11 cellular contexts compared by ENCODE assay signal in genomic region chr10:102631525-102632393, GRCh38. TPM values are rescaled to one million over a fixed set of nuclear protein-coding genes. Genes with fewer than 3 reads are reported as not detected.
A peak's percentile ranks its signal among the peaks of the same experiment; 100 is the strongest.
DNase-seq lines count a peak whose midpoint lies in the region; ATAC-seq and TF ChIP-seq lines count a peak whose summit lies in the region.
"Had no signal": no experiment of that assay in that cellular context is flagged by ENCODE, and none has a peak within 500 bp of the region (broad histone marks: within the 10 kb centered on the region; RNA-seq: fewer than 3 reads in every experiment).

No MANE protein-coding gene starts in this region.

- H3K27me3 ChIP-seq in CD8-positive, alpha-beta memory T cell (ENCODE audit: insufficient read depth, low read length, poor library complexity, severe bottlenecking): no peaks in the 10 kb centered on the region
- no peaks in the 10 kb centered on the region for H3K27me3 ChIP-seq in heart right ventricle
- no peaks in the 10 kb centered on the region for H3K27me3 ChIP-seq in rectal smooth muscle tissue (ENCODE audit: control insufficient read depth, insufficient read depth, low read length)
- H3K27me3 ChIP-seq in thyroid gland: no peaks in the 10 kb centered on the region

- no peak overlapping the region for H3K4me3 ChIP-seq in CD8-positive, alpha-beta memory T cell (ENCODE audit: low read length)
- H3K4me3 ChIP-seq in heart right ventricle: no peak overlapping the region
- no peak overlapping the region for H3K4me3 ChIP-seq in rectal smooth muscle tissue (ENCODE audit: low read length)
- H3K4me3 ChIP-seq in thyroid gland (replicated peaks in 1 of 3): no peak overlapping the region

- intact Hi-C loops in heart right ventricle (cut with DNase I): no loop called here
- intact Hi-C loops in thyroid gland (cut with DNase I): no loop called here

- H3K4me1 ChIP-seq in CD8-positive, alpha-beta memory T cell (ENCODE audit: insufficient read depth, low read length): peaks cover 40% of the 10 kb centered on the region
- H3K4me1 ChIP-seq in heart right ventricle: peaks cover 42 to 85% (median 60%) of the 10 kb centered on the region in 9 donors
- H3K4me1 ChIP-seq in rectal smooth muscle tissue (ENCODE audit: control insufficient read depth, insufficient read depth, low read length): peaks cover 48% of the 10 kb centered on the region
- peaks cover 20 to 51% of the 10 kb centered on the region in 2 donors for H3K4me1 ChIP-seq in thyroid gland

- H3K9ac ChIP-seq in rectal smooth muscle tissue (ENCODE audit: low read length): no peak overlapping the region

- CTCF ChIA-PET in CD8-positive, alpha-beta memory T cell (lab: Charles Lee): interaction anchor here (1.4 kb wide), 1 partner anchor 10 kb away, joined by 4 read pairs; no protein-coding TSS in a partner anchor
- CTCF ChIA-PET in T-cell (lab: Charles Lee): interaction anchor here in 1 of 2 donors (1.0 kb wide), 1 partner anchor 48 kb away, joined by 3 read pairs; no protein-coding TSS in a partner anchor

- no peak for ATAC-seq in T-cell (replicated peaks in 1 of 4)
- ATAC-seq in heart right ventricle: no peak
- no peak for ATAC-seq in HG03571 (IDR thresholded peaks at IDR 0.05; ENCODE audit: unreplicated experiment)
- ATAC-seq: activated T-cell treated with anti-CD3 and anti-CD28 coated beads, Interleukin-2, amount 50 U/mL, for 4 hours had no signal

- TF ChIP-seq CTCF in heart right ventricle (IDR thresholded peaks at IDR 0.05): no peak
- TF ChIP-seq CTCF in thyroid gland (IDR thresholded peaks at IDR 0.05): no peak

- H3K36me3 Mint-ChIP-seq in CD8-positive, alpha-beta memory T cell: peaks cover 0 to 28% (median 3%) of the 10 kb centered on the region in 3 donors
- peaks cover 5% of the 10 kb centered on the region for H3K36me3 Mint-ChIP-seq in T-cell

- no peaks in the 10 kb centered on the region for H3K9me3 Mint-ChIP-seq in CD8-positive, alpha-beta memory T cell
- H3K9me3 Mint-ChIP-seq in T-cell: no peaks in the 10 kb centered on the region
- H3K9me3 Mint-ChIP-seq: activated T-cell treated with anti-CD3 and anti-CD28 coated beads, Interleukin-2, amount 50 U/mL, for 4 hours had no signal

- DNase-seq in CD8-positive, alpha-beta memory T cell: peak in 1 of 5 donors; percentile 8
- DNase-seq in T-cell (no peak), heart right ventricle (no peak), HUDEP-2 (lab: John Stamatoyannopoulos, UW; ENCODE audit: unreplicated experiment in 76 of 76) (no peak), thyroid gland (no peak)
- DNase-seq: activated T-cell treated with anti-CD3 and anti-CD28 coated beads, Interleukin-2, amount 50 U/mL, for 4 hours; DMS53; NCI-H187; stimulated activated naive CD4-positive, alpha-beta T cell had no signal

- POLR2A ChIA-PET in CD8-positive, alpha-beta memory T cell (lab: Charles Lee): interaction anchor here (1.7 kb wide), 1 partner anchor 13 kb away, joined by 4 read pairs; the partner anchor contains the start of gene TRIM8
- POLR2A ChIA-PET in T-cell (lab: Charles Lee): no interaction called here

- H3K36me3 ChIP-seq in CD8-positive, alpha-beta memory T cell (ENCODE audit: insufficient read depth, low read length): no peaks in the 10 kb centered on the region
- H3K36me3 ChIP-seq in heart right ventricle (peaks cover 0 to 19% (median 0%) of the 10 kb centered on the region in 9 donors), rectal smooth muscle tissue (ENCODE audit: control insufficient read depth, insufficient read depth, low read length) (no peaks in the 10 kb centered on the region), thyroid gland (no peaks in the 10 kb centered on the region)

- TF ChIP-seq POLR2A in thyroid gland (IDR thresholded peaks at IDR 0.05): no peak

- no peak overlapping the region for H3K4me3 Mint-ChIP-seq in CD8-positive, alpha-beta memory T cell
- peak overlapping the region in 1 of 3 donors; percentile 51 for H3K4me3 Mint-ChIP-seq in T-cell
- H3K4me3 Mint-ChIP-seq: activated T-cell treated with anti-CD3 and anti-CD28 coated beads, Interleukin-2, amount 50 U/mL, for 4 hours had no signal

- WGBS in heart right ventricle, 2 donors: 82 to 90% methylated on average over 10 of the region's 10 CpGs
- WGBS in thyroid gland, 2 donors: 92 to 96% methylated on average over 7 to 10 of the region's 10 CpGs

- H3K9me3 ChIP-seq in CD8-positive, alpha-beta memory T cell (ENCODE audit: low read length): no peaks in the 10 kb centered on the region
- H3K9me3 ChIP-seq in heart right ventricle (no peaks in the 10 kb centered on the region), thyroid gland (no peaks in the 10 kb centered on the region)

- H3K27me3 Mint-ChIP-seq in CD8-positive, alpha-beta memory T cell: no peaks in the 10 kb centered on the region
- no peaks in the 10 kb centered on the region for H3K27me3 Mint-ChIP-seq in T-cell

- peak overlapping the region in 6 of 8 donors; percentile 8 to 95 (median 85) for H3K27ac Mint-ChIP-seq in CD8-positive, alpha-beta memory T cell
- peak overlapping the region; percentile 93 to 94 for H3K27ac Mint-ChIP-seq in T-cell

- peaks cover 28 to 43% (median 35%) of the 10 kb centered on the region in 3 donors for H3K4me1 Mint-ChIP-seq in CD8-positive, alpha-beta memory T cell
- peaks cover 44 to 50% (median 50%) of the 10 kb centered on the region in 3 donors for H3K4me1 Mint-ChIP-seq in T-cell

- H3K27ac ChIP-seq in CD8-positive, alpha-beta memory T cell (ENCODE audit: low read depth, low read length): no peak overlapping the region
- H3K27ac ChIP-seq in heart right ventricle (peak overlapping the region in 9 of 10 donors; percentile 9 to 88 (median 79)), rectal smooth muscle tissue (ENCODE audit: low read depth, low read length) (peak overlapping the region; percentile 83), thyroid gland (no peak overlapping the region)

RNA-seq across cellular contexts. Expression of gene TRIM8, which starts 12.5 kb away (rescaled TPM):
- 10 to 100 TPM; 72.0 to 74.5 TPM for total RNA-seq in CD8-positive, alpha-beta memory T cell
- polyA plus RNA-seq in CD8-positive, alpha-beta memory T cell: 63.9 TPM
- total RNA-seq in T-cell (10 to 100 TPM; 54.2 to 74.7 (median 67.9) TPM), heart right ventricle (100 to 1,000 TPM in 4 of 10 donors, 10 to 100 TPM in 6; 82.6 to 147 (median 90.4) TPM), thyroid gland (100 to 1,000 TPM; 138 to 187 (median 162) TPM)
- 10 to 100 TPM; 27.9 to 67.0 TPM for polyA plus RNA-seq in heart right ventricle

Comparison
In these comparisons a context has a peak if more than half of its experiments do, and no peak if none do; other contexts are left out.
1. H3K27ac ChIP-seq: peak in heart right ventricle (9 of 10) and rectal smooth muscle tissue (single experiment); none in CD8-positive, alpha-beta memory T cell (single experiment) and thyroid gland (0 of 3).